Comparison of ENCODE assay signal across 16 cellular contexts in the genomic region with DNA sequence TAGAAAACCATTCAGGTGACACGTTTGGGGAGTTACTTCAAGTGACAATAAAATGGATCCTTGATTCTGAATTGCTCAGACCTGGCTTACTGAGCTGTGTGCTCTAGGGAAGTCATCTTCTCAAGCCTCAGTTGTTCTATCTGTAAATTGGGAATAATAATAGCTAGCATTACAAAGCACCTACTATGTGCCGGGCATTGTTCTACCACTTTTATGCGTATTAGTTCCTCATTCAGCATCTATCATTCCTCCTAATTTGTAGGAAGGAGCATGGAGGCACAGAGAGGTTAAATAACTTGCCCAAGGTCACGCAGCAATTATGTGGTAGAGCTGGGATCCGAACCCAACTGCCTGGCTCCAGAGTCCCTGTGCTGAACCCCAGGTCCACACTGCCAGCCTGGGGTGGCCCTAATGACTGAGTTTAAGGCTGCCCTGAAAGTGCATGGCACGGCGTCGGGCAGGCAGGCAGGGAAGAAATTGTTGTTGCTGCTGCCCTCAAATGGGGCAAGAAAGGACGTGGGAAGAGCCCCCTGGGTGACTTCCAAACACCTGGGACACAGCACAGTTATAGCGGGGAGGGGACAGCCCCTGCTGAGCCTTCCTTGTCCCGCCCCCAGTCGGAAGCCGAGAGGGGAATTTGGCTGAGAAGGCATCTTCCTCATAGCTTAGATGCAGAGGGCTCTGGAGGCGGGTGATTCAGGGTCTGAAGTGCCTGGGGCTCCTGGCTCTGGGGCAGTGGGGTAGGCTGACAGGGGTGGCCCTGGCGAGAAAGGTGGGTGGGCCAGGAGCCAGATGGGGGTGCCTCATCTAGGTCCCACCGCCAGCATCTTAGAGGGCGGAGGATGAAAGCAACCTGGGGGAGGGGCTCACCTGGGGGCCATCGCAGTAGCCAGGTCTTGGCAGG.
DNase-seq lines count a peak whose midpoint lies in the region; ATAC-seq and TF ChIP-seq lines count a peak whose summit lies in the region.
"Had no signal": no experiment of that assay in that cellular context is flagged by ENCODE, and none has a peak within 500 bp of the region (broad histone marks: within the 10 kb centered on the region; RNA-seq: fewer than 3 reads in every experiment).

No MANE protein-coding gene starts in this region.

- no peaks in the 10 kb centered on the region for H3K9me3 Mint-ChIP-seq in activated CD8-positive, alpha-beta T cell treated with anti-CD3 and anti-CD28 coated beads for 36 hours
- H3K9me3 Mint-ChIP-seq in activated CD8-positive, alpha-beta T cell treated with anti-CD3 and anti-CD28 coated beads, Interleukin-2, amount 10 ng/mL, durations not matched to agents 7 days and 5 days (ENCODE audit: insufficient read depth), result no peaks in the 10 kb centered on the region

- H3K27me3 ChIP-seq in H7 (ENCODE audit: control insufficient read depth, insufficient read depth, low read length) (no peaks in the 10 kb centered on the region), foreskin keratinocyte (peaks cover 3% of the 10 kb centered on the region)
- H3K27me3 ChIP-seq: vagina had no signal

- no peak for TF ChIP-seq CTCF in activated CD8-positive, alpha-beta T cell treated with anti-CD3 and anti-CD28 coated beads for 36 hours (IDR thresholded peaks at IDR 0.05)
- no peak for TF ChIP-seq CTCF in foreskin keratinocyte (conservative IDR thresholded peaks at IDR 0.05)

- H3K27ac ChIP-seq in foreskin keratinocyte, result no peak overlapping the region
- H3K27ac ChIP-seq: vagina had no signal

- POLR2A ChIA-PET in activated CD8-positive, alpha-beta T cell treated with anti-CD3 and anti-CD28 coated beads for 36 hours (lab: Charles Lee), result interaction anchor here (1.1 kb wide), 1 partner anchor 33 kb away, joined by 3 read pairs; no protein-coding TSS in a partner anchor
- POLR2A ChIA-PET in activated CD8-positive, alpha-beta T cell treated with anti-CD3 and anti-CD28 coated beads, Interleukin-2, amount 10 ng/mL, durations not matched to agents 7 days and 5 days (lab: Charles Lee), result no interaction called here

- peaks cover 10% of the 10 kb centered on the region for H3K27me3 Mint-ChIP-seq in activated CD8-positive, alpha-beta T cell treated with anti-CD3 and anti-CD28 coated beads for 36 hours
- peaks cover 35% of the 10 kb centered on the region for H3K27me3 Mint-ChIP-seq in activated CD8-positive, alpha-beta T cell treated with anti-CD3 and anti-CD28 coated beads, Interleukin-2, amount 10 ng/mL, durations not matched to agents 7 days and 5 days (ENCODE audit: low read depth)

- intact Hi-C loops in activated CD8-positive, alpha-beta T cell treated with anti-CD3 and anti-CD28 coated beads for 36 hours (cut with micrococcal nuclease), result no loop called here

- H3K36me3 ChIP-seq in H7 (replicated peaks; ENCODE audit: control insufficient read depth, insufficient read depth, low read length), result no peaks in the 10 kb centered on the region
- H3K36me3 ChIP-seq: vagina had no signal

- H3K4me1 ChIP-seq in foreskin keratinocyte, result peaks cover 4% of the 10 kb centered on the region
- H3K4me1 ChIP-seq: vagina had no signal

- peak; percentile 40 for ATAC-seq in activated CD8-positive, alpha-beta T cell treated with anti-CD3 and anti-CD28 coated beads for 36 hours
- no peak for ATAC-seq in activated CD8-positive, alpha-beta T cell treated with anti-CD3 and anti-CD28 coated beads, Interleukin-2, amount 10 ng/mL, durations not matched to agents 7 days and 5 days
- ATAC-seq in foreskin keratinocyte, result peak; percentile 31
- no peak for ATAC-seq in GM18873 (IDR thresholded peaks at IDR 0.05; ENCODE audit: low FRiP score, unreplicated experiment)
- ATAC-seq: Right ventricle myocardium inferior had no signal

- no peak overlapping the region for H3K4me3 Mint-ChIP-seq in activated CD8-positive, alpha-beta T cell treated with anti-CD3 and anti-CD28 coated beads for 36 hours
- H3K4me3 Mint-ChIP-seq in activated CD8-positive, alpha-beta T cell treated with anti-CD3 and anti-CD28 coated beads, Interleukin-2, amount 10 ng/mL, durations not matched to agents 7 days and 5 days, result no peak overlapping the region
- H3K4me3 Mint-ChIP-seq: CD14-positive monocyte had no signal

- H3K4me3 ChIP-seq in H7 (ENCODE audit: insufficient read depth, low read depth, low read length), result no peak overlapping the region
- H3K4me3 ChIP-seq: smooth muscle cell, vagina had no signal

- peaks cover 14% of the 10 kb centered on the region for H3K4me1 Mint-ChIP-seq in activated CD8-positive, alpha-beta T cell treated with anti-CD3 and anti-CD28 coated beads for 36 hours (ENCODE audit: low read depth)
- peaks cover 4% of the 10 kb centered on the region for H3K4me1 Mint-ChIP-seq in activated CD8-positive, alpha-beta T cell treated with anti-CD3 and anti-CD28 coated beads, Interleukin-2, amount 10 ng/mL, durations not matched to agents 7 days and 5 days (ENCODE audit: low read depth)
- H3K4me1 Mint-ChIP-seq: CD14-positive monocyte had no signal

- H3K36me3 Mint-ChIP-seq in activated CD8-positive, alpha-beta T cell treated with anti-CD3 and anti-CD28 coated beads for 36 hours (ENCODE audit: low read depth), result no peaks in the 10 kb centered on the region
- no peaks in the 10 kb centered on the region for H3K36me3 Mint-ChIP-seq in activated CD8-positive, alpha-beta T cell treated with anti-CD3 and anti-CD28 coated beads, Interleukin-2, amount 10 ng/mL, durations not matched to agents 7 days and 5 days (ENCODE audit: low read depth)
- H3K36me3 Mint-ChIP-seq: CD14-positive monocyte had no signal

- DNase-seq in activated CD8-positive, alpha-beta T cell treated with anti-CD3 and anti-CD28 coated beads for 36 hours, result peak; percentile 62
- no peak for DNase-seq in activated CD8-positive, alpha-beta T cell treated with anti-CD3 and anti-CD28 coated beads, Interleukin-2, amount 10 ng/mL, durations not matched to agents 7 days and 5 days
- DNase-seq in H7 (peak; percentile 85), foreskin keratinocyte (no peak), MV-4-11 (lab: John Stamatoyannopoulos, UW) (no peak), NCI-H146 (lab: John Stamatoyannopoulos, UW) (no peak)
- peak; percentile 11 for DNase-seq in stimulated activated CD4-positive, alpha-beta T cell treated with anti-CD3 and anti-CD28 coated beads, Interleukin-12 subunit alpha, Interleukin-12 subunit beta, amount 100 ng/mL, for 4 hours
- DNase-seq: cerebellar nuclear complex, foreskin melanocyte, NCI-H1694, T-helper 2 cell had no signal

- no peak overlapping the region for H3K27ac Mint-ChIP-seq in activated CD8-positive, alpha-beta T cell treated with anti-CD3 and anti-CD28 coated beads for 36 hours
- no peak overlapping the region for H3K27ac Mint-ChIP-seq in activated CD8-positive, alpha-beta T cell treated with anti-CD3 and anti-CD28 coated beads, Interleukin-2, amount 10 ng/mL, durations not matched to agents 7 days and 5 days
- H3K27ac Mint-ChIP-seq: CD14-positive monocyte had no signal

- CTCF ChIA-PET in activated CD8-positive, alpha-beta T cell treated with anti-CD3 and anti-CD28 coated beads for 36 hours (lab: Charles Lee), result interaction anchor here (1.7 to 3.1 kb wide), 2 partner anchors 135 to 159 kb away, joined by 5 to 12 read pairs; no protein-coding TSS in a partner anchor
- CTCF ChIA-PET in activated CD8-positive, alpha-beta T cell treated with anti-CD3 and anti-CD28 coated beads, Interleukin-2, amount 10 ng/mL, durations not matched to agents 7 days and 5 days (lab: Charles Lee), result interaction anchor here (1.4 to 1.8 kb wide), 2 partner anchors 136 to 158 kb away, joined by 4 to 5 read pairs; no protein-coding TSS in a partner anchor

Comparison
In these comparisons a context has a peak if more than half of its experiments do, and no peak if none do; other contexts are left out.
1. ATAC-seq: peak in activated CD8-positive, alpha-beta T cell treated with anti-CD3 and anti-CD28 coated beads for 36 hours (single experiment) and foreskin keratinocyte (single experiment); none in activated CD8-positive, alpha-beta T cell treated with anti-CD3 and anti-CD28 coated beads, Interleukin-2, amount 10 ng/mL, durations not matched to agents 7 days and 5 days (single experiment) and GM18873 (single experiment).
2. DNase-seq: peak in activated CD8-positive, alpha-beta T cell treated with anti-CD3 and anti-CD28 coated beads for 36 hours (single experiment), H7 (single experiment) and stimulated activated CD4-positive, alpha-beta T cell treated with anti-CD3 and anti-CD28 coated beads, Interleukin-12 subunit alpha, Interleukin-12 subunit beta, amount 100 ng/mL, for 4 hours (single experiment); none in activated CD8-positive, alpha-beta T cell treated with anti-CD3 and anti-CD28 coated beads, Interleukin-2, amount 10 ng/mL, durations not matched to agents 7 days and 5 days (single experiment), foreskin keratinocyte (0 of 2), MV-4-11 (single experiment) and NCI-H146 (single experiment).